11 cellular contexts compared by ENCODE assay signal in genomic region chrX:143633530-143634372, GRCh38. TPM values are rescaled to one million over a fixed set of nuclear protein-coding genes. Genes with fewer than 3 reads are reported as not detected.
DNase-seq lines count a peak whose midpoint lies in the region; ATAC-seq and TF ChIP-seq lines count a peak whose summit lies in the region.
"Had no signal": no experiment of that assay in that cellular context is flagged by ENCODE, and none has a peak within 500 bp of the region (broad histone marks: within the 10 kb centered on the region; RNA-seq: fewer than 3 reads in every experiment).

No MANE protein-coding gene starts in this region.

- H3K4me1 Mint-ChIP-seq in neural progenitor cell, result peaks cover 8% of the 10 kb centered on the region
- H3K4me1 Mint-ChIP-seq: B cell had no signal

- H3K27me3 ChIP-seq in esophagus (ENCODE audit: control insufficient read depth in 1 of 2, insufficient read depth in 2 of 2, low read length in 2 of 2) (peaks cover 0 to 4% of the 10 kb centered on the region in 2 donors), neural progenitor cell (peaks cover 22% of the 10 kb centered on the region)

- no peak overlapping the region for H3K9ac ChIP-seq in neural progenitor cell

- DNase-seq in Right ventricle myocardium inferior (ENCODE audit: missing footprints) (peak; percentile 48), cardiac septum (ENCODE audit: low spot score) (no peak), neural progenitor cell (ENCODE audit: low spot score) (peak; percentile 46), NCI-H2171 (lab: John Stamatoyannopoulos, UW) (no peak), KG1 (lab: John Stamatoyannopoulos, UW) (no peak)
- DNase-seq in stimulated activated CD8-positive, alpha-beta memory T cell treated with anti-CD3 and anti-CD28 coated beads, Interleukin-4, amount 100 ng/mL, for 48 hours, result no peak
- DNase-seq: activated T-cell treated with anti-CD3 and anti-CD28 coated beads for 4 hours had no signal

- no peaks in the 10 kb centered on the region for H4K20me1 ChIP-seq in neural progenitor cell (ENCODE audit: low read depth)

- H3K9me3 ChIP-seq in esophagus (ENCODE audit: control insufficient read depth in 2 of 2, insufficient read depth in 1 of 2, low read depth in 1 of 2, low read length in 1 of 2), result no peaks in the 10 kb centered on the region
- no peaks in the 10 kb centered on the region for H3K9me3 ChIP-seq in neural progenitor cell (ENCODE audit: low read depth)

- no peaks in the 10 kb centered on the region for H3K36me3 ChIP-seq in esophagus (ENCODE audit: control insufficient read depth in 2 of 2, insufficient read depth in 2 of 2, low read length in 1 of 2)
- H3K36me3 ChIP-seq in neural progenitor cell, result no peaks in the 10 kb centered on the region

- H3K4me3 Mint-ChIP-seq in neural progenitor cell, result peak overlapping the region; percentile 96
- H3K4me3 Mint-ChIP-seq: B cell had no signal

- peaks cover 4% of the 10 kb centered on the region for H3K27me3 Mint-ChIP-seq in neural progenitor cell (ENCODE audit: insufficient read depth, low read depth)

- ATAC-seq in Right ventricle myocardium inferior (no peak), GM21423 (IDR thresholded peaks at IDR 0.05; ENCODE audit: unreplicated experiment) (no peak)
- ATAC-seq: K562 had no signal

- H3K27ac ChIP-seq in esophagus (ENCODE audit: low read depth in 2 of 2, low read length in 1 of 2) (no peak overlapping the region), neural progenitor cell (no peak overlapping the region)

- H3K36me3 Mint-ChIP-seq in neural progenitor cell, result peaks cover 2% of the 10 kb centered on the region

- peaks cover 18% of the 10 kb centered on the region for H3K9me3 Mint-ChIP-seq in neural progenitor cell

- WGBS in esophagus, 2 donors, result 4 to 27% methylated on average over 38 to 65 of the region's 65 CpGs

- H2AFZ ChIP-seq in neural progenitor cell (replicated peaks), result peak overlapping the region; percentile 57

- H3K4me1 ChIP-seq in esophagus (ENCODE audit: control insufficient read depth in 2 of 2, insufficient read depth in 2 of 2, low read length in 1 of 2) (peaks cover 0 to 2% of the 10 kb centered on the region in 2 donors), neural progenitor cell (no peaks in the 10 kb centered on the region)

- H3K79me2 ChIP-seq in neural progenitor cell (ENCODE audit: low read depth), result no peaks in the 10 kb centered on the region

- peak; percentile 17 for TF ChIP-seq CTCF in neural progenitor cell (IDR thresholded peaks at IDR 0.05)

- H3F3A ChIP-seq in neural progenitor cell (ENCODE audit: low read depth), result no peaks in the 10 kb centered on the region

- peak overlapping the region; percentile 83 for H3K4me2 ChIP-seq in neural progenitor cell

- H3K27ac Mint-ChIP-seq in neural progenitor cell, result no peak overlapping the region
- H3K27ac Mint-ChIP-seq: B cell had no signal

- H3K4me3 ChIP-seq in esophagus (ENCODE audit: low read depth in 1 of 2, low read length in 2 of 2) (peak overlapping the region; percentile 11 to 32), neural progenitor cell (peak overlapping the region; percentile 60)
- H3K4me3 ChIP-seq: K562 had no signal

- intact Hi-C loops in Right ventricle myocardium inferior (cut with DNase I) (no loop called here), cardiac septum (cut with DNase I) (loop anchor here (10.0 kb wide), 1 partner anchor 179 kb away; no protein-coding TSS in a partner anchor)

RNA-seq across cellular contexts. Expression of gene SLITRK4, which starts 2.1 kb away (rescaled TPM):
- total RNA-seq in Right ventricle myocardium inferior (0.38 TPM), cardiac septum (22.1 TPM), neural progenitor cell (ENCODE audit: low replicate concordance) (7.7 and 8.3 TPM in 2 replicates)
- under 1 TPM; 0.02 to 0.06 TPM for polyA plus RNA-seq in esophagus
- total RNA-seq: B cell, K562 had no signal
- polyA plus RNA-seq: K562 had no signal

Comparison
In these comparisons a context has a peak if more than half of its experiments do, and no peak if none do; other contexts are left out.
1. DNase-seq: peak in Right ventricle myocardium inferior (single experiment) and neural progenitor cell (single experiment); none in cardiac septum (single experiment), stimulated activated CD8-positive, alpha-beta memory T cell treated with anti-CD3 and anti-CD28 coated beads, Interleukin-4, amount 100 ng/mL, for 48 hours (single experiment), NCI-H2171 (single experiment) and KG1 (single experiment).